21 cellular contexts compared by ENCODE assay signal in the genomic region with DNA sequence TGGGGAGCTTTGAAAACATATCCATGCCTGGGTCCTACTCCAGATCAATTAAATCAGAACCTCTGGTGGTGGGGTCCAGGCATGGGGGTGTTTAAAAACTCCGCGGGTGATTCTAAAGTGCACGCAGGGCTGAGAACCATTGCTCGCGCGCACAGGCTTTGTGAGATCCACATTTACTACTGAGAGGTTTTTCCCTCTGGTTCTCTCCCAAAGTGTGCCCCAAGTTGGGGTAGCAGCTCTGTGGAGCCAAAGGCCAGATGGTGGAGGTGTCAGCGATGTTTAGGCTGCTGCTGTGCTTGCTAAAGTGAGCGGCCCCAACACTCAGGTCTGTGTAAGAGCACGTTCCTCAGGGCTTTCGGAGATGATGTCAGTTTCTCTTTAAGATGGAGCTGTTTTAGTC. TPM values are rescaled to one million over a fixed set of nuclear protein-coding genes. Genes with fewer than 3 reads are reported as not detected.
A peak's percentile ranks its signal among the peaks of the same experiment; 100 is the strongest.
DNase-seq lines count a peak whose midpoint lies in the region; TF ChIP-seq lines count a peak whose summit lies in the region.
"Had no signal": no experiment of that assay in that cellular context is flagged by ENCODE, and none has a peak within 500 bp of the region (broad histone marks: within the 10 kb centered on the region; RNA-seq: fewer than 3 reads in every experiment).

No MANE protein-coding gene starts in this region.

- H3K9me3 Mint-ChIP-seq in glutamatergic neuron (ENCODE audit: unreplicated experiment), result no peaks in the 10 kb centered on the region
- H3K9me3 Mint-ChIP-seq in type B pancreatic cell, result no peaks in the 10 kb centered on the region
- H3K9me3 Mint-ChIP-seq: CD4-positive, CD25-positive, alpha-beta regulatory T cell had no signal

- WGBS in mesenchymal stem cell, result 92% methylated on average over 10 of the region's 10 CpGs

- H3K36me3 ChIP-seq in cardiac muscle cell (no peaks in the 10 kb centered on the region), right atrium auricular region (no peaks in the 10 kb centered on the region), mesenchymal stem cell (ENCODE audit: control insufficient read depth in 1 of 2, insufficient read depth in 2 of 2, low read depth in 1 of 2, low read length in 2 of 2) (no peaks in the 10 kb centered on the region)
- H3K36me3 ChIP-seq: BLaER1 had no signal

- no peak overlapping the region for H3K4me2 ChIP-seq in mesenchymal stem cell (ENCODE audit: low read length, poor library complexity, severe bottlenecking)
- H3K4me2 ChIP-seq: BLaER1 had no signal

- DNase-seq in cardiac muscle cell (ENCODE audit: low read depth in 1 of 2, low spot score in 1 of 2) (no peak), right atrium auricular region (ENCODE audit: low spot score) (no peak), glutamatergic neuron (no peak), mesenchymal stem cell (no peak), type B pancreatic cell (ENCODE audit: extremely low spot score, unreplicated experiment) (peak; percentile 56), NCI-H1417 (lab: John Stamatoyannopoulos, UW) (no peak), HPDE6-E6E7 (ENCODE audit: extremely low spot score) (no peak), iPS-NIHi11 (ENCODE audit: low spot score) (no peak)
- DNase-seq: 8988T; CD4-positive, CD25-positive, alpha-beta regulatory T cell; GOT3; HCEC 1CT; Karpas-422; NCI-H1092 treated with DMSO at 0.1 percent for 48 hours; NCI-H1436 treated with DMSO at 0.1 percent for 48 hours; NCI-H187 treated with DMSO at 0.1 percent for 48 hours; NCI-H2107; NCI-H446; NCI-H524 treated with DMSO at 0.1 percent for 48 hours; NCI-H774 had no signal

- no peak overlapping the region for H2BK12ac ChIP-seq in mesenchymal stem cell (ENCODE audit: low read length in 2 of 2)

- H4K8ac ChIP-seq in mesenchymal stem cell (ENCODE audit: low read length), result no peak overlapping the region

- no peak for TF ChIP-seq CTCF in cardiac muscle cell (IDR thresholded peaks at IDR 0.05; ENCODE audit: low read depth, low read length)
- no peak for TF ChIP-seq CTCF in right atrium auricular region (IDR thresholded peaks at IDR 0.05)
- TF ChIP-seq CTCF in glutamatergic neuron (IDR thresholded peaks at IDR 0.05; ENCODE audit: partially characterized antibody, unreplicated experiment), result no peak
- no peak for TF ChIP-seq CTCF in type B pancreatic cell (conservative IDR thresholded peaks at IDR 0.05)

- H3K9ac ChIP-seq in mesenchymal stem cell (ENCODE audit: low read length), result no peak overlapping the region
- H3K9ac ChIP-seq: BLaER1 had no signal

- H3K18ac ChIP-seq in mesenchymal stem cell (ENCODE audit: low read depth in 1 of 2, low read length in 2 of 2), result no peak overlapping the region

- H3K4me1 Mint-ChIP-seq in glutamatergic neuron (ENCODE audit: low read depth, unreplicated experiment), result peaks cover 29% of the 10 kb centered on the region
- peaks cover 25% of the 10 kb centered on the region for H3K4me1 Mint-ChIP-seq in type B pancreatic cell (ENCODE audit: unreplicated experiment)
- H3K4me1 Mint-ChIP-seq: CD4-positive, CD25-positive, alpha-beta regulatory T cell had no signal

- peak overlapping the region; percentile 91 for H3K27ac ChIP-seq in cardiac muscle cell
- H3K27ac ChIP-seq in right atrium auricular region, result no peak overlapping the region
- no peak overlapping the region for H3K27ac ChIP-seq in mesenchymal stem cell (ENCODE audit: low read length, poor library complexity, severe bottlenecking)
- H3K27ac ChIP-seq: BLaER1 had no signal

- no peak overlapping the region for H2AFZ ChIP-seq in mesenchymal stem cell (ENCODE audit: low read depth, low read length)

- H3K4ac ChIP-seq in mesenchymal stem cell (ENCODE audit: low read depth in 1 of 2, low read length in 2 of 2), result no peak overlapping the region

- peaks cover 2% of the 10 kb centered on the region for H3K27me3 Mint-ChIP-seq in glutamatergic neuron (ENCODE audit: unreplicated experiment)
- no peaks in the 10 kb centered on the region for H3K27me3 Mint-ChIP-seq in type B pancreatic cell

- no peak overlapping the region for H2AK5ac ChIP-seq in mesenchymal stem cell (ENCODE audit: low read length, severe bottlenecking)

- H3K36me3 Mint-ChIP-seq in glutamatergic neuron (ENCODE audit: unreplicated experiment) (no peaks in the 10 kb centered on the region), type B pancreatic cell (no peaks in the 10 kb centered on the region)
- H3K36me3 Mint-ChIP-seq: CD4-positive, CD25-positive, alpha-beta regulatory T cell had no signal

- H3K27me3 ChIP-seq in cardiac muscle cell, result no peaks in the 10 kb centered on the region
- no peaks in the 10 kb centered on the region for H3K27me3 ChIP-seq in right atrium auricular region
- peaks cover 0 to 4% of the 10 kb centered on the region in 2 experiments for H3K27me3 ChIP-seq in mesenchymal stem cell (ENCODE audit: control insufficient read depth in 1 of 2, insufficient read depth in 1 of 2, low read length in 2 of 2)
- H3K27me3 ChIP-seq: BLaER1 had no signal

- no peak overlapping the region for H3K23ac ChIP-seq in mesenchymal stem cell (ENCODE audit: low read length in 2 of 2)

- peak overlapping the region; percentile 61 for H4K91ac ChIP-seq in mesenchymal stem cell (ENCODE audit: low read length)

- H3K27ac Mint-ChIP-seq in glutamatergic neuron (ENCODE audit: unreplicated experiment) (peak overlapping the region; percentile 85), type B pancreatic cell (no peak overlapping the region)
- H3K27ac Mint-ChIP-seq: CD4-positive, CD25-positive, alpha-beta regulatory T cell had no signal

- H3K4me3 Mint-ChIP-seq in glutamatergic neuron (ENCODE audit: unreplicated experiment), result no peak overlapping the region
- H3K4me3 Mint-ChIP-seq in type B pancreatic cell, result no peak overlapping the region
- H3K4me3 Mint-ChIP-seq: CD4-positive, CD25-positive, alpha-beta regulatory T cell had no signal

- peaks cover 36% of the 10 kb centered on the region for H3K4me1 ChIP-seq in cardiac muscle cell (ENCODE audit: low read depth)
- H3K4me1 ChIP-seq in right atrium auricular region, result no peaks in the 10 kb centered on the region
- H3K4me1 ChIP-seq in mesenchymal stem cell (ENCODE audit: control insufficient read depth, insufficient read depth, low read depth, low read length), result no peaks in the 10 kb centered on the region

- H3K9me3 ChIP-seq in cardiac muscle cell (ENCODE audit: low read depth), result no peaks in the 10 kb centered on the region
- H3K9me3 ChIP-seq in right atrium auricular region, result no peaks in the 10 kb centered on the region
- H3K9me3 ChIP-seq in mesenchymal stem cell (ENCODE audit: control insufficient read depth, low read length), result no peaks in the 10 kb centered on the region
- H3K9me3 ChIP-seq: BLaER1 had no signal

- no peaks in the 10 kb centered on the region for H3K79me1 ChIP-seq in mesenchymal stem cell (replicated peaks; ENCODE audit: low read length, poor library complexity, severe bottlenecking)

- no peak overlapping the region for H2BK120ac ChIP-seq in mesenchymal stem cell (ENCODE audit: low read depth, low read length)

- H3K14ac ChIP-seq in mesenchymal stem cell (ENCODE audit: low read length in 2 of 2), result no peak overlapping the region

- H2BK5ac ChIP-seq in mesenchymal stem cell (ENCODE audit: low read depth, low read length, poor library complexity, severe bottlenecking), result no peak overlapping the region

- H2BK15ac ChIP-seq in mesenchymal stem cell (ENCODE audit: low read depth, poor library complexity, severe bottlenecking), result no peak overlapping the region

- no peak overlapping the region for H3K4me3 ChIP-seq in cardiac muscle cell
- H3K4me3 ChIP-seq in right atrium auricular region, result no peak overlapping the region
- H3K4me3 ChIP-seq in mesenchymal stem cell (ENCODE audit: insufficient read depth in 1 of 2, low read depth in 1 of 2, low read length in 2 of 2), result no peak overlapping the region
- H3K4me3 ChIP-seq: BLaER1 had no signal

RNA-seq across cellular contexts. Expression of gene MAGEF1, which starts 13.3 kb away (rescaled TPM):
- total RNA-seq in cardiac muscle cell (200 and 255 TPM in 2 replicates), right atrium auricular region (10 to 100 TPM; 26.9 to 32.2 TPM), glutamatergic neuron (ENCODE audit: unreplicated experiment) (56.3 TPM), type B pancreatic cell (ENCODE audit: low replicate concordance) (69.2 and 75.2 TPM in 2 replicates)
- 236 and 249 TPM in 2 replicates for polyA plus RNA-seq in cardiac muscle cell
- 21.2 TPM for polyA plus RNA-seq in mesenchymal stem cell (2013, experiment 1 of 2)
- 22.4 TPM for polyA plus RNA-seq in mesenchymal stem cell (2013, experiment 2 of 2)
